Comparison of ENCODE assay signal across 8 cellular contexts in genomic region chr11:128725630-128726461, GRCh38. TPM values are rescaled to one million over a fixed set of nuclear protein-coding genes. Genes with fewer than 3 reads are reported as not detected.
DNase-seq lines count a peak whose midpoint lies in the region; ATAC-seq, FAIRE-seq and TF ChIP-seq lines count a peak whose summit lies in the region.

No MANE protein-coding gene starts in this region.

- ATAC-seq in GM21367 (IDR thresholded peaks at IDR 0.05; ENCODE audit: unreplicated experiment), result peak; percentile 51

- H3K9me3 ChIP-seq in CD4-positive, alpha-beta memory T cell (ENCODE audit: control insufficient read depth in 1 of 2, low read length in 2 of 2), result no peaks in the 10 kb centered on the region
- H3K9me3 ChIP-seq in left ventricle myocardium inferior (replicated peaks) (no peaks in the 10 kb centered on the region), thymus (ENCODE audit: control insufficient read depth) (no peaks in the 10 kb centered on the region)

- no peaks in the 10 kb centered on the region for H3K36me3 ChIP-seq in CD4-positive, alpha-beta memory T cell (ENCODE audit: insufficient read depth, low read length)
- H3K36me3 ChIP-seq in left ventricle myocardium inferior (no peaks in the 10 kb centered on the region), thymus (ENCODE audit: control insufficient read depth, insufficient read depth) (peaks cover 3% of the 10 kb centered on the region)

- peaks cover 0 to 30% of the 10 kb centered on the region in 2 donors for H3K36me3 Mint-ChIP-seq in CD4-positive, alpha-beta memory T cell

- WGBS in thymus, result 8% methylated on average over 11 of the region's 11 CpGs

- FAIRE-seq in urothelium cell line (lab: Jason Lieb, UNC), result no peak

- TF ChIP-seq CTCF in HL-60 (IDR thresholded peaks at IDR 0.05; ENCODE audit: insufficient read depth, low read length), result no peak
- TF ChIP-seq CTCF in left ventricle myocardium inferior (IDR thresholded peaks at IDR 0.05; ENCODE audit: borderline replicate concordance), result no peak

- H3K4me1 ChIP-seq in CD4-positive, alpha-beta memory T cell (ENCODE audit: insufficient read depth, low read length), result peaks cover 99% of the 10 kb centered on the region
- H3K4me1 ChIP-seq in left ventricle myocardium inferior, result peaks cover 99% of the 10 kb centered on the region
- H3K4me1 ChIP-seq in thymus (ENCODE audit: control insufficient read depth, insufficient read depth, low read length), result peaks cover 83% of the 10 kb centered on the region

- intact Hi-C loops in CD4-positive, alpha-beta memory T cell (cut with micrococcal nuclease), result loop anchor here (1.0 to 2.0 kb wide), 4 partner anchors 9 to 31 kb away; partner anchors contain the start of gene FLI1
- intact Hi-C loops in left ventricle myocardium inferior (cut with micrococcal nuclease), result no loop called here

- no peaks in the 10 kb centered on the region for H3K27me3 ChIP-seq in CD4-positive, alpha-beta memory T cell (ENCODE audit: insufficient read depth, low read length)
- no peaks in the 10 kb centered on the region for H3K27me3 ChIP-seq in HL-60 (ENCODE audit: insufficient read depth, poor library complexity, severe bottlenecking)
- peaks cover under 1% of the 10 kb centered on the region for H3K27me3 ChIP-seq in left ventricle myocardium inferior (ENCODE audit: low read depth)
- no peaks in the 10 kb centered on the region for H3K27me3 ChIP-seq in thymus (ENCODE audit: control insufficient read depth, insufficient read depth)

- POLR2A ChIA-PET in CD4-positive, alpha-beta memory T cell (lab: Charles Lee; ENCODE audit: partially characterized antibody), result interaction anchor here (0.6 to 22.3 kb wide), 17 partner anchors 6 to 686 kb away, joined by 3 to 373 read pairs (median 5); partner anchors contain the start of gene FLI1

- CTCF ChIA-PET in CD4-positive, alpha-beta memory T cell (lab: Charles Lee; ENCODE audit: partially characterized antibody), result interaction anchor here (0.7 to 4.7 kb wide), 9 partner anchors 10 to 105 kb away, joined by 3 to 20 read pairs (median 7); partner anchors contain the start of gene FLI1

- DNase-seq in CD4-positive, alpha-beta memory T cell, result peak; percentile 84 to 89 (median 88)
- DNase-seq in HL-60 (ENCODE audit: low read depth in 1 of 2, low spot score in 1 of 2) (peak; percentile 66 to 93), activated T-cell treated with anti-CD3 and anti-CD28 coated beads for 1 hour (ENCODE audit: low read depth) (peak; percentile 30), left ventricle myocardium inferior (no peak), NCI-H146 treated with DMSO at 0.1 percent for 48 hours (lab: John Stamatoyannopoulos, UW; ENCODE audit: unreplicated experiment) (no peak), urothelium cell line (ENCODE audit: low spot score) (no peak)

- H3K27ac ChIP-seq in CD4-positive, alpha-beta memory T cell (ENCODE audit: low read depth, low read length), result peak overlapping the region; percentile 49
- H3K27ac ChIP-seq in HL-60 (replicated peaks) (peak overlapping the region; percentile 83), left ventricle myocardium inferior (replicated peaks) (peak overlapping the region; percentile 72), thymus (ENCODE audit: low read depth) (peak overlapping the region; percentile 87)

- peak overlapping the region; percentile 55 to 58 for H3K4me3 ChIP-seq in CD4-positive, alpha-beta memory T cell (ENCODE audit: low read length in 2 of 2)
- no peak overlapping the region for H3K4me3 ChIP-seq in HL-60 (replicated peaks; ENCODE audit: insufficient read depth, low read length)
- no peak overlapping the region for H3K4me3 ChIP-seq in left ventricle myocardium inferior
- H3K4me3 ChIP-seq in thymus (ENCODE audit: low read length), result peak overlapping the region; percentile 33

- peak overlapping the region; percentile 78 to 92 (median 87) for H3K4me3 Mint-ChIP-seq in CD4-positive, alpha-beta memory T cell

- peaks cover 0 to 3% of the 10 kb centered on the region in 2 donors for H3K27me3 Mint-ChIP-seq in CD4-positive, alpha-beta memory T cell

- peak overlapping the region; percentile 91 to 98 (median 95) for H3K27ac Mint-ChIP-seq in CD4-positive, alpha-beta memory T cell

- H3K9me3 Mint-ChIP-seq in CD4-positive, alpha-beta memory T cell, result peaks cover 0 to 6% (median 0%) of the 10 kb centered on the region in 8 donors

- H3K4me1 Mint-ChIP-seq in CD4-positive, alpha-beta memory T cell, result peaks cover 87 to 100% (median 97%) of the 10 kb centered on the region in 4 donors

RNA-seq across cellular contexts. Expression of gene FLI1, which starts 32.0 kb away (rescaled TPM):
- total RNA-seq in CD4-positive, alpha-beta memory T cell, result 100 to 1,000 TPM; 112 to 122 TPM
- 10 to 100 TPM; 54.6 to 93.1 TPM for polyA plus RNA-seq in CD4-positive, alpha-beta memory T cell
- 16.4 TPM for total RNA-seq in left ventricle myocardium inferior
- 42.7 TPM for polyA plus RNA-seq in thymus

Comparison
In these comparisons a context has a peak if more than half of its experiments do, and no peak if none do; other contexts are left out.
1. DNase-seq: peak in CD4-positive, alpha-beta memory T cell (5 of 5), HL-60 (2 of 2) and activated T-cell treated with anti-CD3 and anti-CD28 coated beads for 1 hour (single experiment); none in left ventricle myocardium inferior (single experiment), NCI-H146 treated with DMSO at 0.1 percent for 48 hours (single experiment) and urothelium cell line (single experiment).
2. H3K4me3 ChIP-seq: peak in CD4-positive, alpha-beta memory T cell (2 of 2) and thymus (single experiment); none in HL-60 (single experiment) and left ventricle myocardium inferior (single experiment).
3. Peak in every context shown above with its lines, with median percentiles within 50 percentile points of each other: H3K27ac ChIP-seq.